Comparison of ENCODE assay signal across 16 cellular contexts in the genomic region with DNA sequence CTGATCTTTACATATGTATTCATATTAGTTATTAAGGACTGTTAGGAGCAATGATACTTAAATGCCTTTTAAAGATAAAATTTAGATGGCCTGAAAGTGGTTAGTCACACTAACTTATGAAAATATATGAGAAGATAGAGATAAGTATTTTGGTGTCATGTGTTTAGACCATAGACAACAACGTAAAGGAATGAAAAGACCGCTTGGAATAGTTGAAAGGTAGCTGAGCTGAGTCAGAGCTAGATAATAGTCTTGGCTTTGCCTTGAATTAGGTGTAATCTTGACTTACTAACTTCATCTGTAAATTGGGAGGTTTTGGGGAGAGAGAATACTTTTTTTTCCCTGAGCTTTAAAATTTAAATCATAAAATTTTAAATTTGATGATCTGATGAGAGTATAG.
DNase-seq lines count a peak whose midpoint lies in the region; ATAC-seq, FAIRE-seq and TF ChIP-seq lines count a peak whose summit lies in the region.
"Had no signal": no experiment of that assay in that cellular context is flagged by ENCODE, and none has a peak within 500 bp of the region (broad histone marks: within the 10 kb centered on the region; RNA-seq: fewer than 3 reads in every experiment).

No MANE protein-coding gene starts in this region.

- H3K27ac ChIP-seq in brain microvascular endothelial cell (peak overlapping the region; percentile 11), WERI-Rb-1 (no peak overlapping the region)
- H3K27ac ChIP-seq: C4-2B, HL-60 had no signal

- DNase-seq in brain microvascular endothelial cell (peak; percentile 51), SKM-1 (lab: John Stamatoyannopoulos, UW; ENCODE audit: unreplicated experiment) (no peak), WERI-Rb-1 (no peak)
- DNase-seq: BE2C; CD4-positive, alpha-beta memory T cell; DND-41; GDM1 had no signal

- no peak for TF ChIP-seq CTCF in Loucy (conservative IDR thresholded peaks at IDR 0.05; ENCODE audit: low read length)
- no peak for TF ChIP-seq CTCF in brain microvascular endothelial cell (IDR thresholded peaks at IDR 0.05; ENCODE audit: low read depth, low read length, missing control alignments)
- TF ChIP-seq CTCF in WERI-Rb-1 (IDR thresholded peaks at IDR 0.05; ENCODE audit: low read depth, low read length), result no peak

- H4K20me1 ChIP-seq in Loucy (ENCODE audit: insufficient read depth, low read length, poor library complexity, severe bottlenecking), result peaks cover 34% of the 10 kb centered on the region

- H3K79me2 ChIP-seq in Loucy (ENCODE audit: insufficient read depth, low read length), result peaks cover 70% of the 10 kb centered on the region

- H3K9me3 ChIP-seq in Loucy (ENCODE audit: insufficient read depth, low read depth, low read length), result no peaks in the 10 kb centered on the region
- no peaks in the 10 kb centered on the region for H3K9me3 ChIP-seq in WERI-Rb-1 (ENCODE audit: severe bottlenecking)
- H3K9me3 ChIP-seq: BE2C had no signal

- H3K4me3 ChIP-seq in Loucy (ENCODE audit: low read length, poor library complexity, severe bottlenecking) (peak overlapping the region; percentile 76), brain microvascular endothelial cell (ENCODE audit: low read depth, low read length) (no peak overlapping the region), WERI-Rb-1 (ENCODE audit: low read depth, low read length) (no peak overlapping the region)

- peak; percentile 5 for FAIRE-seq in islet of Langerhans (lab: Jason Lieb, UNC)
- FAIRE-seq: GM12892, H54 had no signal

- ATAC-seq in HG02840 (IDR thresholded peaks at IDR 0.05; ENCODE audit: low FRiP score, unreplicated experiment) (no peak), GM21381 (IDR thresholded peaks at IDR 0.05; ENCODE audit: unreplicated experiment) (no peak)
- ATAC-seq: HCT116 had no signal

- in situ Hi-C loops in brain microvascular endothelial cell (cut with HindIII; ENCODE audit: low pct_ligation_motif_present, low sequenced_read_pairs), result no loop called here

- H3K36me3 ChIP-seq in Loucy (ENCODE audit: insufficient read depth, low read length) (peaks cover 19% of the 10 kb centered on the region; the same call in 1 of the 2 replicates), brain microvascular endothelial cell (replicated peaks) (peaks cover 21% of the 10 kb centered on the region), WERI-Rb-1 (no peaks in the 10 kb centered on the region)

- H3K27me3 ChIP-seq in Loucy (ENCODE audit: insufficient read depth, low read length, poor library complexity, severe bottlenecking), result no peaks in the 10 kb centered on the region
- H3K27me3 ChIP-seq in brain microvascular endothelial cell (replicated peaks), result no peaks in the 10 kb centered on the region
- H3K27me3 ChIP-seq in WERI-Rb-1 (ENCODE audit: insufficient read depth, low read depth, severe bottlenecking), result no peaks in the 10 kb centered on the region
- H3K27me3 ChIP-seq: BE2C had no signal

- peak overlapping the region; percentile 81 for H3K4me2 ChIP-seq in Loucy (ENCODE audit: low read depth, low read length, poor library complexity, severe bottlenecking)

- no peaks in the 10 kb centered on the region for H3K9me2 ChIP-seq in Loucy (replicated peaks; ENCODE audit: low read depth, low read length)

- H3F3A ChIP-seq in Loucy (ENCODE audit: low read depth), result no peaks in the 10 kb centered on the region

- H3K9ac ChIP-seq in Loucy (ENCODE audit: low read depth, low read length, poor library complexity, severe bottlenecking), result no peak overlapping the region

- peaks cover 50% of the 10 kb centered on the region for H3K4me1 ChIP-seq in Loucy (ENCODE audit: insufficient read depth, low read length, poor library complexity, severe bottlenecking)
- H3K4me1 ChIP-seq: BE2C had no signal

- H2AFZ ChIP-seq in Loucy (ENCODE audit: low read length), result no peak overlapping the region
